Comparison of ENCODE assay signal across 1 cellular context in genomic region chr22:22061085-22062077, GRCh38.
TF ChIP-seq lines count a peak whose summit lies in the region.

No MANE protein-coding gene starts in this region.

TF ChIP-seq in K562, 482 proteins besides CTCF, POLR2A, EP300 and RAD21 (continued from another document and continues in another):
- TF ChIP-seq, protein P1, sequence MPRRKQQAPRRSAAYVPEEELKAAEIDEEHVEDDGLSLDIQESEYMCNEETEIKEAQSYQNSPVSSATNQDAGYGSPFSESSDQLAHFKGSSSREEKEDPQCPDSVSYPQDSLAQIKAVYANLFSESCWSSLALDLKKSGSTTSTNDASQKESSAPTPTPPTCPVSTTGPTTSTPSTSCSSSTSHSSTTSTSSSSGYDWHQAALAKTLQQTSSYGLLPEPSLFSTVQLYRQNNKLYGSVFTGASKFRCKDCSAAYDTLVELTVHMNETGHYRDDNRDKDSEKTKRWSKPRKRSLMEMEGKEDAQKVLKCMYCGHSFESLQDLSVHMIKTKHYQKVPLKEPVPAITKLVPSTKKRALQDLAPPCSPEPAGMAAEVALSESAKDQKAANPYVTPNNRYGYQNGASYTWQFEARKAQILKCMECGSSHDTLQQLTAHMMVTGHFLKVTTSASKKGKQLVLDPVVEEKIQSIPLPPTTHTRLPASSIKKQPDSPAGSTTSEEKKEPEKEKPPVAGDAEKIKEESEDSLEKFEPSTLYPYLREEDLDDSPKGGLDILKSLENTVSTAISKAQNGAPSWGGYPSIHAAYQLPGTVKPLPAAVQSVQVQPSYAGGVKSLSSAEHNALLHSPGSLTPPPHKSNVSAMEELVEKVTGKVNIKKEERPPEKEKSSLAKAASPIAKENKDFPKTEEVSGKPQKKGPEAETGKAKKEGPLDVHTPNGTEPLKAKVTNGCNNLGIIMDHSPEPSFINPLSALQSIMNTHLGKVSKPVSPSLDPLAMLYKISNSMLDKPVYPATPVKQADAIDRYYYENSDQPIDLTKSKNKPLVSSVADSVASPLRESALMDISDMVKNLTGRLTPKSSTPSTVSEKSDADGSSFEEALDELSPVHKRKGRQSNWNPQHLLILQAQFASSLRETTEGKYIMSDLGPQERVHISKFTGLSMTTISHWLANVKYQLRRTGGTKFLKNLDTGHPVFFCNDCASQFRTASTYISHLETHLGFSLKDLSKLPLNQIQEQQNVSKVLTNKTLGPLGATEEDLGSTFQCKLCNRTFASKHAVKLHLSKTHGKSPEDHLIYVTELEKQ (CRISPR knock-in tag; IDR thresholded peaks at IDR 0.05) = 0 out of 2 replicates have a peak, but pooled peaks have one; percentile 29
- TF ChIP-seq, protein P2, sequence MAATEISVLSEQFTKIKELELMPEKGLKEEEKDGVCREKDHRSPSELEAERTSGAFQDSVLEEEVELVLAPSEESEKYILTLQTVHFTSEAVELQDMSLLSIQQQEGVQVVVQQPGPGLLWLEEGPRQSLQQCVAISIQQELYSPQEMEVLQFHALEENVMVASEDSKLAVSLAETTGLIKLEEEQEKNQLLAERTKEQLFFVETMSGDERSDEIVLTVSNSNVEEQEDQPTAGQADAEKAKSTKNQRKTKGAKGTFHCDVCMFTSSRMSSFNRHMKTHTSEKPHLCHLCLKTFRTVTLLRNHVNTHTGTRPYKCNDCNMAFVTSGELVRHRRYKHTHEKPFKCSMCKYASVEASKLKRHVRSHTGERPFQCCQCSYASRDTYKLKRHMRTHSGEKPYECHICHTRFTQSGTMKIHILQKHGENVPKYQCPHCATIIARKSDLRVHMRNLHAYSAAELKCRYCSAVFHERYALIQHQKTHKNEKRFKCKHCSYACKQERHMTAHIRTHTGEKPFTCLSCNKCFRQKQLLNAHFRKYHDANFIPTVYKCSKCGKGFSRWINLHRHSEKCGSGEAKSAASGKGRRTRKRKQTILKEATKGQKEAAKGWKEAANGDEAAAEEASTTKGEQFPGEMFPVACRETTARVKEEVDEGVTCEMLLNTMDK (IDR thresholded peaks at IDR 0.05; ENCODE audit: borderline replicate concordance, insufficient read depth, low read depth, low read length, poor library complexity, severe bottlenecking) = peak; percentile 32
- TF ChIP-seq, protein P3, sequence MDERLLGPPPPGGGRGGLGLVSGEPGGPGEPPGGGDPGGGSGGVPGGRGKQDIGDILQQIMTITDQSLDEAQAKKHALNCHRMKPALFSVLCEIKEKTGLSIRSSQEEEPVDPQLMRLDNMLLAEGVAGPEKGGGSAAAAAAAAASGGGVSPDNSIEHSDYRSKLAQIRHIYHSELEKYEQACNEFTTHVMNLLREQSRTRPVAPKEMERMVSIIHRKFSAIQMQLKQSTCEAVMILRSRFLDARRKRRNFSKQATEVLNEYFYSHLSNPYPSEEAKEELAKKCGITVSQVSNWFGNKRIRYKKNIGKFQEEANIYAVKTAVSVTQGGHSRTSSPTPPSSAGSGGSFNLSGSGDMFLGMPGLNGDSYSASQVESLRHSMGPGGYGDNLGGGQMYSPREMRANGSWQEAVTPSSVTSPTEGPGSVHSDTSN (CRISPR knock-in tag; IDR thresholded peaks at IDR 0.05; ENCODE audit: low read depth) = no peak
- TF ChIP-seq, protein P3 (tag; conservative IDR thresholded peaks at IDR 0.05; ENCODE audit: low read depth) = no peak
- TF ChIP-seq, protein P4, sequence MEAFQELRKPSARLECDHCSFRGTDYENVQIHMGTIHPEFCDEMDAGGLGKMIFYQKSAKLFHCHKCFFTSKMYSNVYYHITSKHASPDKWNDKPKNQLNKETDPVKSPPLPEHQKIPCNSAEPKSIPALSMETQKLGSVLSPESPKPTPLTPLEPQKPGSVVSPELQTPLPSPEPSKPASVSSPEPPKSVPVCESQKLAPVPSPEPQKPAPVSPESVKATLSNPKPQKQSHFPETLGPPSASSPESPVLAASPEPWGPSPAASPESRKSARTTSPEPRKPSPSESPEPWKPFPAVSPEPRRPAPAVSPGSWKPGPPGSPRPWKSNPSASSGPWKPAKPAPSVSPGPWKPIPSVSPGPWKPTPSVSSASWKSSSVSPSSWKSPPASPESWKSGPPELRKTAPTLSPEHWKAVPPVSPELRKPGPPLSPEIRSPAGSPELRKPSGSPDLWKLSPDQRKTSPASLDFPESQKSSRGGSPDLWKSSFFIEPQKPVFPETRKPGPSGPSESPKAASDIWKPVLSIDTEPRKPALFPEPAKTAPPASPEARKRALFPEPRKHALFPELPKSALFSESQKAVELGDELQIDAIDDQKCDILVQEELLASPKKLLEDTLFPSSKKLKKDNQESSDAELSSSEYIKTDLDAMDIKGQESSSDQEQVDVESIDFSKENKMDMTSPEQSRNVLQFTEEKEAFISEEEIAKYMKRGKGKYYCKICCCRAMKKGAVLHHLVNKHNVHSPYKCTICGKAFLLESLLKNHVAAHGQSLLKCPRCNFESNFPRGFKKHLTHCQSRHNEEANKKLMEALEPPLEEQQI (IDR thresholded peaks at IDR 0.05) = no peak
- no peak for TF ChIP-seq E2F5 (CRISPR knock-in tag; IDR thresholded peaks at IDR 0.05)
- no peak for TF ChIP-seq ZNF175 (CRISPR knock-in tag; IDR thresholded peaks at IDR 0.05; ENCODE audit: low read depth)
- no peak for TF ChIP-seq SLC30A9 (CRISPR knock-in tag; IDR thresholded peaks at IDR 0.05)
- TF ChIP-seq JUND (IDR thresholded peaks at IDR 0.05; ENCODE audit: borderline replicate concordance, low read depth, low read length) = 0 out of 2 replicates have a peak, but pooled peaks have one; percentile 11
- TF ChIP-seq JUND (tag; IDR thresholded peaks at IDR 0.05; ENCODE audit: borderline replicate concordance, low read depth, low read length) = no peak
- no peak for TF ChIP-seq KHSRP (IDR thresholded peaks at IDR 0.05)
- TF ChIP-seq ZBTB40 (IDR thresholded peaks at IDR 0.05) = no peak
- 0 out of 2 replicates have a peak, but pooled peaks have one; percentile 0 for TF ChIP-seq ZBTB40 (CRISPR knock-in tag; IDR thresholded peaks at IDR 0.05)
- 0 out of 2 replicates have a peak, but pooled peaks have one; percentile 53 for TF ChIP-seq ZNF184 (CRISPR knock-in tag; IDR thresholded peaks at IDR 0.05)
- no peak for TF ChIP-seq ATF1 (CRISPR knock-in tag; IDR thresholded peaks at IDR 0.05)
- no peak for TF ChIP-seq ATF1 (tag; IDR thresholded peaks at IDR 0.05)
- TF ChIP-seq MECOM (CRISPR knock-in tag; IDR thresholded peaks at IDR 0.05) = no peak
- TF ChIP-seq RBM25 (IDR thresholded peaks at IDR 0.05; ENCODE audit: low read depth, low read length, severe bottlenecking) = no peak
- TF ChIP-seq ZKSCAN1 (IDR thresholded peaks at IDR 0.05; ENCODE audit: low read depth, low read length) = no peak
- no peak for TF ChIP-seq PREB (CRISPR knock-in tag; IDR thresholded peaks at IDR 0.05)
- no peak for TF ChIP-seq BDP1 (IDR thresholded peaks at IDR 0.05; ENCODE audit: insufficient read depth, insufficient read length)
- no peak for TF ChIP-seq TAF7 (tag; IDR thresholded peaks at IDR 0.05)
- no peak for TF ChIP-seq HMGN3 (IDR thresholded peaks at IDR 0.05; ENCODE audit: borderline replicate concordance, extremely low read depth, insufficient read length, low read depth, low read length)
- TF ChIP-seq SRF (CRISPR knock-in tag; IDR thresholded peaks at IDR 0.05) = peak; percentile 52 to 84; a peak in 3 of 4 replicates
- TF ChIP-seq, protein P5, sequence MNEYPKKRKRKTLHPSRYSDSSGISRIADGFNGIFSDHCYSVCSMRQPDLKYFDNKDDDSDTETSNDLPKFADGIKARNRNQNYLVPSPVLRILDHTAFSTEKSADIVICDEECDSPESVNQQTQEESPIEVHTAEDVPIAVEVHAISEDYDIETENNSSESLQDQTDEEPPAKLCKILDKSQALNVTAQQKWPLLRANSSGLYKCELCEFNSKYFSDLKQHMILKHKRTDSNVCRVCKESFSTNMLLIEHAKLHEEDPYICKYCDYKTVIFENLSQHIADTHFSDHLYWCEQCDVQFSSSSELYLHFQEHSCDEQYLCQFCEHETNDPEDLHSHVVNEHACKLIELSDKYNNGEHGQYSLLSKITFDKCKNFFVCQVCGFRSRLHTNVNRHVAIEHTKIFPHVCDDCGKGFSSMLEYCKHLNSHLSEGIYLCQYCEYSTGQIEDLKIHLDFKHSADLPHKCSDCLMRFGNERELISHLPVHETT (CRISPR knock-in tag; conservative IDR thresholded peaks at IDR 0.05 in 1 of 2, IDR thresholded peaks at IDR 0.05 in 1 of 2) = no peak; a peak in 1 of 4 replicates
- TF ChIP-seq NCOA1 (IDR thresholded peaks at IDR 0.05; ENCODE audit: low read depth) = no peak
- 0 out of 2 replicates have a peak, but pooled peaks have one; percentile 67 for TF ChIP-seq ZNF778 (CRISPR knock-in tag; IDR thresholded peaks at IDR 0.05)
- TF ChIP-seq CSDE1 (IDR thresholded peaks at IDR 0.05) = no peak
